8 cellular contexts compared by ENCODE assay signal in the genomic region with DNA sequence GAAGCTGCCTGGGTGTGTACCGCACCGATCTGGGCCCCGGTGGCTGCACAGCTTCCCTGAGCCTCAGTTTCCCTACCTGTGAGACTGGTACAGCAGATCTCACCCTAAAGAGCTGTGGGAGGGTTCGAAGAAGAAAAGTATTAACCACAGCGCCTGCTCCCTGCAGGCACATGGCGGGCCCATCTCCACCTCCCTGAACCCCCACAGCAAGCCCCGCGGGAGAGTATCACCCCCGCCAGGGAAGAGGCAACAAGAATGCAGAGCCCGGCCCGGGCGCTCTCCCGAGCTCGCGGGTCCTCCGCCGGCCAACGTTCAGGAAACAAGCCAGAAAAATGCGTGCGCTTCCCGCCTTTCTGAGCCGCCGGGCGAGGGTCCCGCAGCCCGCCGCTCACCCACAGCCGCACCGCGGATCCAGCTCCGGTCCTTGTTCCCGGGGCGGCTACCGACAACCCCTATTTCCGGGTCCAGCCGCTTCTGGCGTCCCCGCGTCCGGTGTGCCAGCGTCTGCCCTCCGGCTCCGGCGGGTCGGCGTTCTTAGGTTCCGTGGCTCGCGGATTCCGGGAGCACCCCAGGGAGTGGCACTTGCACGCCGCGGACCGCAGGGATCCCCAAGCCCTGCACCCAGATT. TPM values are rescaled to one million over a fixed set of nuclear protein-coding genes. Genes with fewer than 3 reads are reported as not detected.
DNase-seq lines count a peak whose midpoint lies in the region; ATAC-seq and TF ChIP-seq lines count a peak whose summit lies in the region.

A gene with protein sequence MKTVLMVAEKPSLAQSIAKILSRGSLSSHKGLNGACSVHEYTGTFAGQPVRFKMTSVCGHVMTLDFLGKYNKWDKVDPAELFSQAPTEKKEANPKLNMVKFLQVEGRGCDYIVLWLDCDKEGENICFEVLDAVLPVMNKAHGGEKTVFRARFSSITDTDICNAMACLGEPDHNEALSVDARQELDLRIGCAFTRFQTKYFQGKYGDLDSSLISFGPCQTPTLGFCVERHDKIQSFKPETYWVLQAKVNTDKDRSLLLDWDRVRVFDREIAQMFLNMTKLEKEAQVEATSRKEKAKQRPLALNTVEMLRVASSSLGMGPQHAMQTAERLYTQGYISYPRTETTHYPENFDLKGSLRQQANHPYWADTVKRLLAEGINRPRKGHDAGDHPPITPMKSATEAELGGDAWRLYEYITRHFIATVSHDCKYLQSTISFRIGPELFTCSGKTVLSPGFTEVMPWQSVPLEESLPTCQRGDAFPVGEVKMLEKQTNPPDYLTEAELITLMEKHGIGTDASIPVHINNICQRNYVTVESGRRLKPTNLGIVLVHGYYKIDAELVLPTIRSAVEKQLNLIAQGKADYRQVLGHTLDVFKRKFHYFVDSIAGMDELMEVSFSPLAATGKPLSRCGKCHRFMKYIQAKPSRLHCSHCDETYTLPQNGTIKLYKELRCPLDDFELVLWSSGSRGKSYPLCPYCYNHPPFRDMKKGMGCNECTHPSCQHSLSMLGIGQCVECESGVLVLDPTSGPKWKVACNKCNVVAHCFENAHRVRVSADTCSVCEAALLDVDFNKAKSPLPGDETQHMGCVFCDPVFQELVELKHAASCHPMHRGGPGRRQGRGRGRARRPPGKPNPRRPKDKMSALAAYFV (minus strand): TSS at position 450 of the 628 bp plus-strand sequence. CDS start 7,078 bp downstream, outside the sequence.

- peak; percentile 84 to 87 for ATAC-seq in CD4-positive, CD25-positive, alpha-beta regulatory T cell (ENCODE audit: low read depth in 2 of 2)
- ATAC-seq in GM21723 (IDR thresholded peaks at IDR 0.05; ENCODE audit: unreplicated experiment) (peak; percentile 68), psoas muscle (peak; percentile 89 to 97 (median 92))

- peak within 1 kb of the TSS; percentile 84 to 92 (median 92) for H3K27ac Mint-ChIP-seq in CD4-positive, CD25-positive, alpha-beta regulatory T cell

- H3K27ac ChIP-seq in CD4-positive, CD25-positive, alpha-beta regulatory T cell (ENCODE audit: insufficient read depth, low read length, poor library complexity, severe bottlenecking): peak within 1 kb of the TSS; percentile 69
- H3K27ac ChIP-seq in right atrium auricular region (peak within 1 kb of the TSS; percentile 77 to 85), psoas muscle (peak within 1 kb of the TSS; percentile 86)

- H3K27me3 ChIP-seq in CD4-positive, CD25-positive, alpha-beta regulatory T cell (ENCODE audit: control insufficient read depth, insufficient read depth, low read length): no peaks in the 10 kb centered on the region
- H3K27me3 ChIP-seq in right atrium auricular region (no peaks in the 10 kb centered on the region), psoas muscle (ENCODE audit: insufficient read depth in 3 of 3, low read length in 2 of 3) (no peaks in the 10 kb centered on the region)

- H3K36me3 Mint-ChIP-seq in CD4-positive, CD25-positive, alpha-beta regulatory T cell: peaks cover 3% of the 10 kb centered on the region

- H3K27me3 Mint-ChIP-seq in CD4-positive, CD25-positive, alpha-beta regulatory T cell: no peaks in the 10 kb centered on the region

- DNase-seq in CD4-positive, CD25-positive, alpha-beta regulatory T cell: peak; percentile 63 to 88 (median 76)
- peak; percentile 15 for DNase-seq in NCI-H1436 treated with DMSO at 0.1 percent for 48 hours (lab: John Stamatoyannopoulos, UW)
- peak; percentile 57 to 88 (median 71) for DNase-seq in T-helper 2 cell
- DNase-seq in amygdala (lab: John Stamatoyannopoulos, UW): peak; percentile 11 to 87 (median 68)
- peak; percentile 83 for DNase-seq in right atrium auricular region (ENCODE audit: low spot score)
- peak; percentile 84 to 90 for DNase-seq in psoas muscle
- peak; percentile 85 for DNase-seq in ureter (ENCODE audit: low spot score)

- peaks cover 12 to 49% (median 17%) of the 10 kb centered on the region in 4 donors for H3K4me1 Mint-ChIP-seq in CD4-positive, CD25-positive, alpha-beta regulatory T cell

- TF ChIP-seq CTCF in right atrium auricular region (IDR thresholded peaks at IDR 0.05) (no peak), psoas muscle (IDR thresholded peaks at IDR 0.05) (no peak)

- peak within 1 kb of the TSS; percentile 71 for H3K4me3 ChIP-seq in CD4-positive, CD25-positive, alpha-beta regulatory T cell (ENCODE audit: low read depth, low read length)
- peak within 1 kb of the TSS; percentile 85 to 100 for H3K4me3 ChIP-seq in right atrium auricular region
- peak within 1 kb of the TSS; percentile 98 for H3K4me3 ChIP-seq in psoas muscle

- H3K9me3 ChIP-seq in CD4-positive, CD25-positive, alpha-beta regulatory T cell (ENCODE audit: control insufficient read depth in 2 of 2, low read length in 2 of 2): no peaks in the 10 kb centered on the region
- H3K9me3 ChIP-seq in right atrium auricular region (no peaks in the 10 kb centered on the region), psoas muscle (no peaks in the 10 kb centered on the region)

- WGBS in psoas muscle, 3 donors: 0% methylated on average over 54 of the region's 54 CpGs

- intact Hi-C loops in psoas muscle (cut with DNase I): no loop called here

- no peaks in the 10 kb centered on the region for H3K9me3 Mint-ChIP-seq in CD4-positive, CD25-positive, alpha-beta regulatory T cell

- peaks cover 7% of the 10 kb centered on the region for H3K36me3 ChIP-seq in CD4-positive, CD25-positive, alpha-beta regulatory T cell (ENCODE audit: control insufficient read depth, insufficient read depth, low read length)
- H3K36me3 ChIP-seq in right atrium auricular region (no peaks in the 10 kb centered on the region), psoas muscle (ENCODE audit: insufficient read depth in 1 of 2, low read depth in 1 of 2) (peaks cover 0 to 10% of the 10 kb centered on the region in 2 donors)

- peak within 1 kb of the TSS; percentile 87 to 95 (median 90) for H3K4me3 Mint-ChIP-seq in CD4-positive, CD25-positive, alpha-beta regulatory T cell

- peaks cover 16% of the 10 kb centered on the region for H3K4me1 ChIP-seq in CD4-positive, CD25-positive, alpha-beta regulatory T cell (ENCODE audit: control insufficient read depth, insufficient read depth, low read length, poor library complexity, severe bottlenecking)
- H3K4me1 ChIP-seq in right atrium auricular region (peaks cover 0 to 13% of the 10 kb centered on the region in 2 donors), psoas muscle (peaks cover 19% of the 10 kb centered on the region)

RNA-seq across cellular contexts. Expression of the gene that starts here (rescaled TPM):
- total RNA-seq in CD4-positive, CD25-positive, alpha-beta regulatory T cell: 56.7 TPM
- polyA plus RNA-seq in CD4-positive, CD25-positive, alpha-beta regulatory T cell: 10 to 100 TPM; 13.1 to 17.4 (median 14.3) TPM
- total RNA-seq in right atrium auricular region (10 to 100 TPM; 11.5 to 12.3 TPM), psoas muscle (10 to 100 TPM in 1 of 4 donors, 1 to 10 TPM in 3; 5.4 to 12.2 (median 9.0) TPM), ureter (29.7 TPM)
- polyA plus RNA-seq in psoas muscle: 10 to 100 TPM in 1 of 3 donors, 1 to 10 TPM in 2; 6.4 to 13.5 (median 8.1) TPM

Comparison
In these comparisons a context has a peak if more than half of its experiments do, and no peak if none do; other contexts are left out.
1. Peak in every context shown above with its lines: DNase-seq, ATAC-seq, H3K4me3 ChIP-seq and H3K27ac ChIP-seq.
2. DNase-seq: peak in every context shown above with its lines; median percentile 87 in psoas muscle; 85 in ureter; 83 in right atrium auricular region; 76 in CD4-positive, CD25-positive, alpha-beta regulatory T cell; 71 in T-helper 2 cell; 68 in amygdala; 15 in NCI-H1436 treated with DMSO at 0.1 percent for 48 hours.